ENCODE assay signal across 12 cellular contexts in the genomic region with DNA sequence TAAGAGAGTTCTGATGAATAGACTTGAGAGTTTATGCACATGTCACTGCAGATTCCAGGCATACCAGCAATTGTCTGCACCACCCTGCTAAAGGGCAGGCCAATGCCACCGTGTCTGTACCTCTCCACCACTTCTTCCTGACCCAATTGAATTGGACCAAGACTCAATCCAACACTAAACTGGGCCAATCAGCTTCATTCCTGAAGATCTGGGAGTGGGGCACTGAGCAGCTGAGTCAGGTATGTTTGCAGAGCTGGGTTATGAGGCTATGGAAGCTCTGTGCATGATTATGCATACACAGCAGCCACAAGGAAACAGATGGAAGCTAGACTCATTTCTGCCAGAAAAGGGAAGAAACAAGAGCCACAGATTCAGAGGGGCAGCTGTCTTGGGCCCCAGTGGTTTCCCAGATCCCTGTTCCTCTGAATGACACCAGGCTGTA. TPM values are rescaled to one million over a fixed set of nuclear protein-coding genes. Genes with fewer than 3 reads are reported as not detected.
DNase-seq lines count a peak whose midpoint lies in the region; ATAC-seq and TF ChIP-seq lines count a peak whose summit lies in the region.
"Had no signal": no experiment of that assay in that cellular context is flagged by ENCODE, and none has a peak within 500 bp of the region (broad histone marks: within the 10 kb centered on the region; RNA-seq: fewer than 3 reads in every experiment).

No MANE protein-coding gene starts in this region.

- no peaks in the 10 kb centered on the region for H4K20me1 ChIP-seq in PC-9 (ENCODE audit: insufficient read depth)

- in situ Hi-C loops in transverse colon (cut with MboI; ENCODE audit: low pct_ligation_motif_present in 1 of 4, low pct_unique_long_range_greater_than_20kb in 1 of 4, low sequenced_read_pairs in 3 of 4): no loop called here

- POLR2A ChIA-PET in PC-9 (lab: Charles Lee; ENCODE audit: unreplicated experiment): no interaction called here

- no peak for TF ChIP-seq EP300 in transverse colon (IDR thresholded peaks at IDR 0.05; ENCODE audit: low read depth)

- H3K9me3 ChIP-seq in PC-9 (ENCODE audit: insufficient read depth, low read depth) (no peaks in the 10 kb centered on the region), transverse colon (no peaks in the 10 kb centered on the region)

- H3K4me2 ChIP-seq in PC-9: peak overlapping the region; percentile 39

- no peak overlapping the region for H3K4me3 ChIP-seq in HL-60 (replicated peaks; ENCODE audit: insufficient read depth, low read length)
- no peak overlapping the region for H3K4me3 ChIP-seq in PC-9
- no peak overlapping the region for H3K4me3 ChIP-seq in retinal pigment epithelial cell (ENCODE audit: low read length)
- no peak overlapping the region for H3K4me3 ChIP-seq in transverse colon
- H3K4me3 ChIP-seq: lung, SK-N-MC had no signal

- H3K9me2 ChIP-seq in PC-9 (ENCODE audit: insufficient read depth): no peaks in the 10 kb centered on the region

- CTCF ChIA-PET in PC-9 (lab: Charles Lee): no interaction called here

- H3K79me2 ChIP-seq in PC-9 (ENCODE audit: low read depth): no peaks in the 10 kb centered on the region

- no peaks in the 10 kb centered on the region for H3K27me3 ChIP-seq in HL-60 (ENCODE audit: insufficient read depth, poor library complexity, severe bottlenecking)
- no peaks in the 10 kb centered on the region for H3K27me3 ChIP-seq in PC-9 (ENCODE audit: insufficient read depth, low read depth)
- no peaks in the 10 kb centered on the region for H3K27me3 ChIP-seq in transverse colon

- intact Hi-C loops in PC-9 (cut with micrococcal nuclease; ENCODE audit: unreplicated experiment): no loop called here
- intact Hi-C loops in left cardiac atrium (cut with DNase I): no loop called here
- intact Hi-C loops in transverse colon (cut with DNase I; ENCODE audit: low total_unique reads): no loop called here

- 44% methylated on average over 1 of the region's 1 CpG; no CpG with 5 or more reads in 1 of the 2 donors for WGBS in transverse colon (ENCODE audit: low coverage in 1 of 2), 2 donors

- H3K4me1 ChIP-seq in PC-9 (replicated peaks; ENCODE audit: insufficient read depth) (peaks cover 27% of the 10 kb centered on the region), transverse colon (no peaks in the 10 kb centered on the region)

- H3K36me3 ChIP-seq in PC-9 (ENCODE audit: low read depth) (no peaks in the 10 kb centered on the region), transverse colon (no peaks in the 10 kb centered on the region)

- H3K27ac ChIP-seq in HL-60 (replicated peaks) (0 out of 2 replicates have a peak overlapping the region, but pooled peaks have one; percentile 12), PC-9 (no peak overlapping the region), transverse colon (peak overlapping the region in 1 of 4 donors; percentile 20)
- H3K27ac ChIP-seq: SK-N-MC had no signal

- H2AFZ ChIP-seq in PC-9: no peak overlapping the region

- DNase-seq in HL-60 (ENCODE audit: low read depth in 1 of 2, low spot score in 1 of 2) (peak in 1 of 2 experiments; percentile 81), PC-9 (peak; percentile 61 to 79), left cardiac atrium (no peak), retinal pigment epithelial cell (ENCODE audit: low read depth) (peak; percentile 51), transverse colon (no peak), T-helper 2 cell (no peak)
- DNase-seq: NCI-H345 had no signal

- no TSS peak for BruUV-seq in PC-9 (replicated peaks; lab: Mats Ljungman, UMichigan)

- no peaks in the 10 kb centered on the region for H3F3A ChIP-seq in PC-9 (ENCODE audit: insufficient read depth, low read depth)

- TF ChIP-seq POLR2A in transverse colon (IDR thresholded peaks at IDR 0.05): no peak

- TF ChIP-seq CTCF in HL-60 (IDR thresholded peaks at IDR 0.05; ENCODE audit: insufficient read depth, low read length) (no peak), PC-9 (conservative IDR thresholded peaks at IDR 0.05) (no peak), retinal pigment epithelial cell (conservative IDR thresholded peaks at IDR 0.05; ENCODE audit: low read depth, low read length) (no peak), transverse colon (IDR thresholded peaks at IDR 0.05) (no peak)

- ATAC-seq in left cardiac atrium (peak; percentile 34 to 78), HG03159 (IDR thresholded peaks at IDR 0.05; ENCODE audit: unreplicated experiment) (no peak), HG03139 (IDR thresholded peaks at IDR 0.05; ENCODE audit: unreplicated experiment) (no peak)

RNA-seq across cellular contexts. Expression of gene DAO, which starts 28.0 kb away (rescaled TPM):
- not detected in 2 replicates for total RNA-seq in PC-9 (2021)
- not detected for total RNA-seq in left cardiac atrium
- total RNA-seq in transverse colon: 1 to 10 TPM in 3 of 4 donors, not detected in 1; 3.7 to 7.1 (median 4.4) TPM
- total RNA-seq: activated CD8-positive, alpha-beta memory T cell treated with anti-CD3 and anti-CD28 coated beads for 36 hours; lung had no signal

RNA-seq across cellular contexts. Expression of gene SSH1, which starts 50.5 kb away (rescaled TPM):
- total RNA-seq in PC-9 (2021): 54.5 and 62.1 TPM in 2 replicates
- 10 to 100 TPM; 30.4 to 46.0 TPM for total RNA-seq in left cardiac atrium
- total RNA-seq in transverse colon: 10 to 100 TPM; 15.0 to 39.0 (median 18.9) TPM

Comparison
In these comparisons a context has a peak if more than half of its experiments do, and no peak if none do; other contexts are left out.
1. DNase-seq: peak in PC-9 (2 of 2) and retinal pigment epithelial cell (single experiment); none in left cardiac atrium (single experiment), transverse colon (single experiment) and T-helper 2 cell (0 of 5).
2. ATAC-seq: peak in left cardiac atrium (2 of 2); none in HG03159 (single experiment) and HG03139 (single experiment).